Comparison of ENCODE assay signal across 1 cellular context in the genomic region with DNA sequence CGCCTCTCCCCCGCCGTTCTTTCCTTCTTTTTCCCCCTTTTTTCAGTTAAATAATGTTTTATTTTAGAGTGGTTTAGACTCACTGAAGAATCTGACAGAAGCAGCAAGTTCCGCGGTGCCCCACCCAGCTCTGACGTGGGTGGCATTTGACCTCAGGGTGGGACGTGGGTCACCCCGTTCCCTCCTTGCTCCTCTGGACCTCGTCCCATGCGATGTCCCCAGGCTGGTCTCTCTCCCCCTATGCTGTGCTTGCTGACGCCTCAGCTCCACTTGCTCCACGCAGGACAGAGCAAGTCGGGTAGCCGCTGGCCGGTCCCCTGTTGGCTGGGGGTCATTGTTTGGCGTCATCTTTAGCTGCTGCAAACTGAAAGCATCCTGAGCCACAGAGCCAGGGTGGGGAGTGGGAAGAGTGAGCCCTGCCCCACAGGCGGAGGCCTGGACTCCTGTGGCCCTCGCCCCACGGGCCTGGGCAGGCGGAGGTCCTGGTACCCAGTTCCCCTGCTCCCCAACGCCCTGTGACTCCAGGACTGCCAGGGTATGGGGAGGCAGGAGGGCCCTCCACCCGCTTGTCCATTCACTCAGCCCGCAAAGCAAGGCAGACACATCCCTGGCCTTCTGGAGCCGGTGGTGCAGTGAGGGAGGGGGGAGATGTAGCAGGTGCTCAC.
TF ChIP-seq lines count a peak whose summit lies in the region.

No MANE protein-coding gene starts in this region.

TF ChIP-seq in K562, 482 proteins besides CTCF, POLR2A, EP300 and RAD21:
- TF ChIP-seq CBX8 (IDR thresholded peaks at IDR 0.05; ENCODE audit: borderline replicate concordance, extremely low read depth, low read depth, low read length, poor library complexity, severe bottlenecking) (no peak), EZH2 (IDR thresholded peaks at IDR 0.05; ENCODE audit: borderline replicate concordance, low read depth, low read length) (no peak), ZNF76 (CRISPR knock-in tag; IDR thresholded peaks at IDR 0.05; ENCODE audit: borderline replicate concordance) (no peak), MYNN (IDR thresholded peaks at IDR 0.05) (no peak), MYNN (CRISPR knock-in tag; IDR thresholded peaks at IDR 0.05) (no peak), ZNF778 (CRISPR knock-in tag; IDR thresholded peaks at IDR 0.05) (no peak), ETV1 (tag; conservative IDR thresholded peaks at IDR 0.05; ENCODE audit: low read depth) (no peak), POLR2AphosphoS5 (IDR thresholded peaks at IDR 0.05; ENCODE audit: control insufficient read depth, insufficient read depth, low read depth, low read length) (0 out of 2 replicates have a peak, but pooled peaks have one; percentile 9), NONO (IDR thresholded peaks at IDR 0.05; ENCODE audit: low read depth in 2 of 2, low read length in 1 of 2) (no peak), HEY1 (CRISPR knock-in tag; IDR thresholded peaks at IDR 0.05; ENCODE audit: borderline replicate concordance) (no peak), TCFL5 (CRISPR knock-in tag; conservative IDR thresholded peaks at IDR 0.05) (no peak), POLR2G (IDR thresholded peaks at IDR 0.05; ENCODE audit: low read depth, low read length) (peak; percentile 28)
